1 cellular context compared by ENCODE assay signal in genomic region chr14:95534299-95535225, GRCh38.
TF ChIP-seq lines count a peak whose summit lies in the region.

Gene GLRX5, plus strand, starts transcription at chr14:95535050. Its CDS starts 40 bp downstream, at chr14:95535090.

TF ChIP-seq in liver, 16 proteins besides CTCF, POLR2A, EP300 and RAD21 (continued from another document):
- TF ChIP-seq HNF4A (conservative IDR thresholded peaks at IDR 0.05) (peak; percentile 17 to 34), ZBTB33 (IDR thresholded peaks at IDR 0.05) (peak; percentile 71)
